ENCODE assay signal across 8 cellular contexts in the genomic region with DNA sequence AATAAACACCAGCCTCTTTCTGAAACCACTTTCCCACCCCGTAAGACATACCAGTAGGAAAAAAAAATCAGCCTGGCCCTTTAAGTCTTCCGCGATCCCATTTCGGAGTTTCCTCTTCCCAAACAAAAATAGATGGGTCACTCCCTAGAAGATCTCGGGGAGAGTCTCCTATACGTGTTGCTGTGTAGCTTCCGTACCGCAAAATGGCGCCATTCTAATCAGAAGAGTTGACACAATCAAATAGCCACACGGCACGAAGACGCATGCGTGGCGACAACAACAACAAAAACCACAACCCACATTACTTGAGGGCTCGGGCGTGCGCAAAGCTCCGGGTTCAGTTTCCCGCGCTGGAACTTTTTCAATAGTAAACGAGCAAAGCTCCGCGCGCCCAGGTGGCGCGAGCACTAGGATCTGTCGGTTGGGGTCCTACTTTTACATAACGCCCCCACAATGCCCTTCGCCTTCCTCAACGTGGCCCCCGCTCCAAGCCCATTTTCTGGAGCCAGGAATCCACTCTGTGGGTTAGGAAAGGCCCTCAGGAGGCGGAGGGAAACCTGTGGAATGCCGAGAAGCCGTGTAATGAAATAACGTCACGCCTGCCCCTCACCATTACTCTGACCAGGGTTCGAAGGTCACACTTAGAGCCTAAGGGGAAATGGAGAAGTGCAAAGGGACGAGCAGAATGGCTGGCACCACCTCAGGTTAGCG. TPM values are rescaled to one million over a fixed set of nuclear protein-coding genes. Genes with fewer than 3 reads are reported as not detected.
DNase-seq lines count a peak whose midpoint lies in the region; ATAC-seq, FAIRE-seq and TF ChIP-seq lines count a peak whose summit lies in the region.

Gene GPANK1 (minus strand): TSS at position 208 of the 711 bp plus-strand sequence. CDS start 519 bp downstream, outside the sequence.

- no peaks in the 10 kb centered on the region for H4K20me1 ChIP-seq in HCT116 (ENCODE audit: insufficient read depth)

- no peaks in the 10 kb centered on the region for H3K9me3 Mint-ChIP-seq in T-helper 1 cell treated with Interleukin-12 subunit alpha and Interleukin-12 subunit beta and Interleukin-4 antibody, amounts not matched to agents 30 μg/mL and 1 μg/mL, for 36 hours

- H3K4me3 ChIP-seq in HCT116 (replicated peaks in 1 of 2; ENCODE audit: low read depth in 1 of 2, low read length in 2 of 2), result peak within 1 kb of the TSS; percentile 97 to 99
- peak within 1 kb of the TSS; percentile 31 to 95 (median 76) for H3K4me3 ChIP-seq in adrenal gland
- H3K4me3 ChIP-seq in tibial nerve, result peak within 1 kb of the TSS; percentile 67 to 93 (median 87)

- peak within 1 kb of the TSS; percentile 90 for H3K27ac ChIP-seq in HCT116 (ENCODE audit: low read depth, low read length)
- peak within 1 kb of the TSS; percentile 83 to 96 (median 89) for H3K27ac ChIP-seq in adrenal gland
- peak within 1 kb of the TSS; percentile 60 to 99 (median 96) for H3K27ac ChIP-seq in tibial nerve

- H3K9me2 ChIP-seq in HCT116 (ENCODE audit: insufficient read depth), result no peaks in the 10 kb centered on the region

- intact Hi-C loops in HCT116 (cut with micrococcal nuclease), result loop anchor here (1.0 to 5.0 kb wide), 5 partner anchors 72 to 263 kb away; partner anchors contain the start of genes ATP6V1G2, CLIC1, DDX39B and EHMT2
- intact Hi-C loops in adrenal gland (cut with DNase I), result no loop called here
- intact Hi-C loops in cardiac septum (cut with DNase I), result loop anchor here (1.0 to 2.0 kb wide), 2 partner anchors 13 to 44 kb away; partner anchors contain the start of genes BAG6 and PRRC2A

- H3K4me1 ChIP-seq in HCT116 (ENCODE audit: control insufficient read depth in 1 of 2, insufficient read depth in 2 of 2, low read length in 2 of 2) (peaks cover 14 to 38% of the 10 kb centered on the region in 2 experiments; a peak in 3 of 4 replicates), adrenal gland (replicated peaks in 1 of 2) (peaks cover 7 to 45% of the 10 kb centered on the region in 2 donors), tibial nerve (peaks cover 0 to 65% (median 26%) of the 10 kb centered on the region in 4 donors)

- peaks cover 58% of the 10 kb centered on the region for H3K79me2 ChIP-seq in HCT116 (ENCODE audit: insufficient read depth, low read length)

- peak within 1 kb of the TSS; percentile 95 for H3K4me3 Mint-ChIP-seq in T-helper 1 cell treated with Interleukin-12 subunit alpha and Interleukin-12 subunit beta and Interleukin-4 antibody, amounts not matched to agents 30 μg/mL and 1 μg/mL, for 36 hours

- RAD21 ChIA-PET in HCT116 (lab: Charles Lee; ENCODE audit: low non-redundant PET in 1 of 2, low total read pairs in 2 of 2, uncharacterized antibody in 2 of 2, unreplicated experiment in 2 of 2), result interaction anchor here in 1 of 2 experiments (0.6 kb wide), 1 partner anchor 118 kb away, joined by 3 read pairs; the partner anchor contains the start of gene ATP6V1G2

- 0 to 1% (median 0%) methylated on average over 33 to 39 of the region's 39 CpGs for whole genome bisulfite sequencing in adrenal gland, 4 donors
- WGBS in tibial nerve, 2 donors, result 1% methylated on average over 39 of the region's 39 CpGs

- H3K9me3 ChIP-seq in HCT116 (ENCODE audit: control insufficient read depth in 1 of 2, insufficient read depth in 1 of 2, low read depth in 1 of 2, low read length in 2 of 2), result no peaks in the 10 kb centered on the region
- H3K9me3 ChIP-seq in adrenal gland (replicated peaks in 1 of 3), result no peaks in the 10 kb centered on the region
- H3K9me3 ChIP-seq in tibial nerve, result no peaks in the 10 kb centered on the region

- TF ChIP-seq POLR2A in HCT116 (IDR thresholded peaks at IDR 0.05; ENCODE audit: borderline replicate concordance, extremely low read depth, insufficient read depth, insufficient read length) (no peak), adrenal gland (IDR thresholded peaks at IDR 0.05) (peak; percentile 35 to 84), tibial nerve (IDR thresholded peaks at IDR 0.05) (peak; percentile 62 to 69)

- TF ChIP-seq RAD21 in HCT116 (IDR thresholded peaks at IDR 0.05; ENCODE audit: low read depth), result no peak

- peaks cover 28 to 44% of the 10 kb centered on the region in 2 experiments for H3K36me3 ChIP-seq in HCT116 (ENCODE audit: control insufficient read depth in 1 of 2, insufficient read depth in 2 of 2, low read length in 2 of 2)
- H3K36me3 ChIP-seq in adrenal gland (replicated peaks in 1 of 2), result peaks cover 0 to 40% of the 10 kb centered on the region in 2 donors
- peaks cover 8 to 53% (median 17%) of the 10 kb centered on the region in 3 donors for H3K36me3 ChIP-seq in tibial nerve

- TF ChIP-seq EP300 in tibial nerve (IDR thresholded peaks at IDR 0.05), result peak; percentile 58 to 92

- no peak for FAIRE-seq in D721Med (lab: Jason Lieb, UNC)

- H2AFZ ChIP-seq in HCT116 (ENCODE audit: low read depth, low read length, poor library complexity, severe bottlenecking), result no peak within 1 kb of the TSS

- BruUV-seq in HCT116 (replicated peaks; lab: Mats Ljungman, UMichigan), result no TSS peak

- TF ChIP-seq CTCF in D721Med (IDR thresholded peaks at IDR 0.05; ENCODE audit: insufficient read depth, missing control alignments) (no peak), HCT116 (IDR thresholded peaks at IDR 0.05 in 2 of 3, conservative IDR thresholded peaks at IDR 0.05 in 1 of 3; ENCODE audit: borderline replicate concordance in 1 of 3, insufficient read depth in 1 of 3, low read depth in 2 of 3, low read length in 2 of 3) (no peak), adrenal gland (IDR thresholded peaks at IDR 0.05) (no peak), tibial nerve (IDR thresholded peaks at IDR 0.05) (peak in 1 of 5 experiments; percentile 10)

- peak within 1 kb of the TSS; percentile 90 for H3K9ac ChIP-seq in HCT116 (ENCODE audit: low read length)

- H3K27me3 ChIP-seq in HCT116 (ENCODE audit: insufficient read depth, low read length) (no peaks in the 10 kb centered on the region), adrenal gland (no peaks in the 10 kb centered on the region), tibial nerve (no peaks in the 10 kb centered on the region)

- H3K4me2 ChIP-seq in HCT116 (ENCODE audit: low read length), result peak within 1 kb of the TSS; percentile 83

- CTCF ChIA-PET in HCT116 (lab: Charles Lee), result interaction anchor here (0.9 to 1.1 kb wide), 2 partner anchors 67 to 73 kb away, joined by 4 read pairs; no protein-coding TSS in a partner anchor

- H3K27ac Mint-ChIP-seq in T-helper 1 cell treated with Interleukin-12 subunit alpha and Interleukin-12 subunit beta and Interleukin-4 antibody, amounts not matched to agents 30 μg/mL and 1 μg/mL, for 36 hours, result peak within 1 kb of the TSS; percentile 95

- H3K36me3 Mint-ChIP-seq in T-helper 1 cell treated with Interleukin-12 subunit alpha and Interleukin-12 subunit beta and Interleukin-4 antibody, amounts not matched to agents 30 μg/mL and 1 μg/mL, for 36 hours (ENCODE audit: low read depth), result peaks cover 69% of the 10 kb centered on the region

- H3K4me1 Mint-ChIP-seq in T-helper 1 cell treated with Interleukin-12 subunit alpha and Interleukin-12 subunit beta and Interleukin-4 antibody, amounts not matched to agents 30 μg/mL and 1 μg/mL, for 36 hours (ENCODE audit: low read depth), result peaks cover 52% of the 10 kb centered on the region

- POLR2A ChIA-PET in HCT116 (lab: Charles Lee), result interaction anchor here (0.6 to 3.9 kb wide), 12 partner anchors 10 to 518 kb away, joined by 3 to 32 read pairs (median 4); partner anchors contain the start of genes ABHD16A, APOM, ATP6V1G2 and BAG6

- DNase-seq in D721Med (ENCODE audit: insufficient read length, low spot score) (peak; percentile 65), HCT116 (ENCODE audit: low read depth, low spot score) (peak; percentile 93), NCI-H187 (lab: John Stamatoyannopoulos, UW) (peak; percentile 59 to 71), adrenal gland (peak; percentile 89 to 97 (median 94)), cardiac septum (ENCODE audit: low spot score) (peak; percentile 96), pons (ENCODE audit: low spot score) (peak; percentile 97), tibial nerve (ENCODE audit: low spot score in 2 of 2) (peak; percentile 83 to 95)

- no peaks in the 10 kb centered on the region for H3K27me3 Mint-ChIP-seq in T-helper 1 cell treated with Interleukin-12 subunit alpha and Interleukin-12 subunit beta and Interleukin-4 antibody, amounts not matched to agents 30 μg/mL and 1 μg/mL, for 36 hours (ENCODE audit: low read depth)

- peak; percentile 45 for ATAC-seq in HCT116

TF ChIP-seq in HCT116, 20 proteins besides CTCF, POLR2A, EP300 and RAD21:
- TF ChIP-seq TCF7L2 (IDR thresholded peaks at IDR 0.05; ENCODE audit: borderline replicate concordance, extremely low read depth, insufficient read depth, insufficient read length) (peak; percentile 19), CEBPB (IDR thresholded peaks at IDR 0.05; ENCODE audit: low read depth) (no peak), EGR1 (IDR thresholded peaks at IDR 0.05; ENCODE audit: low read depth) (no peak), SP1 (IDR thresholded peaks at IDR 0.05; ENCODE audit: low read depth) (no peak), YY1 (IDR thresholded peaks at IDR 0.05; ENCODE audit: extremely low read depth, insufficient replicate concordance, low read depth, low read length) (peak; percentile 97), POLR2AphosphoS5 (IDR thresholded peaks at IDR 0.05; ENCODE audit: low read depth, low read length) (peak; percentile 61), ZFX (IDR thresholded peaks at IDR 0.05) (no peak)

RNA-seq across cellular contexts. Expression of gene GPANK1, which starts in this region (rescaled TPM):
- 14.8 TPM for total RNA-seq in HCT116 (2021; ENCODE audit: unreplicated experiment)
- 11.6 and 13.9 TPM in 2 replicates for polyA plus RNA-seq in HCT116 (2012)
- total RNA-seq in adrenal gland, result 10 to 100 TPM; 10.2 to 61.2 (median 17.4) TPM
- 10 to 100 TPM in 2 of 3 donors, 1 to 10 TPM in 1; 7.4 to 18.3 (median 17.6) TPM for polyA plus RNA-seq in adrenal gland
- total RNA-seq in cardiac septum, result 13.6 TPM
- total RNA-seq in tibial nerve, result 10 to 100 TPM; 18.8 to 30.0 (median 26.5) TPM

Comparison
In these comparisons a context has a peak if more than half of its experiments do, and no peak if none do; other contexts are left out.
1. Peak in every context shown above with its lines: DNase-seq, ATAC-seq, H3K4me3 ChIP-seq and H3K27ac ChIP-seq.
2. intact Hi-C loops: an anchor here in HCT116 (1.0 to 5.0 kb wide) and cardiac septum (1.0 to 2.0 kb wide); none called in adrenal gland.